ENCODE assay signal across 8 cellular contexts in the genomic region with DNA sequence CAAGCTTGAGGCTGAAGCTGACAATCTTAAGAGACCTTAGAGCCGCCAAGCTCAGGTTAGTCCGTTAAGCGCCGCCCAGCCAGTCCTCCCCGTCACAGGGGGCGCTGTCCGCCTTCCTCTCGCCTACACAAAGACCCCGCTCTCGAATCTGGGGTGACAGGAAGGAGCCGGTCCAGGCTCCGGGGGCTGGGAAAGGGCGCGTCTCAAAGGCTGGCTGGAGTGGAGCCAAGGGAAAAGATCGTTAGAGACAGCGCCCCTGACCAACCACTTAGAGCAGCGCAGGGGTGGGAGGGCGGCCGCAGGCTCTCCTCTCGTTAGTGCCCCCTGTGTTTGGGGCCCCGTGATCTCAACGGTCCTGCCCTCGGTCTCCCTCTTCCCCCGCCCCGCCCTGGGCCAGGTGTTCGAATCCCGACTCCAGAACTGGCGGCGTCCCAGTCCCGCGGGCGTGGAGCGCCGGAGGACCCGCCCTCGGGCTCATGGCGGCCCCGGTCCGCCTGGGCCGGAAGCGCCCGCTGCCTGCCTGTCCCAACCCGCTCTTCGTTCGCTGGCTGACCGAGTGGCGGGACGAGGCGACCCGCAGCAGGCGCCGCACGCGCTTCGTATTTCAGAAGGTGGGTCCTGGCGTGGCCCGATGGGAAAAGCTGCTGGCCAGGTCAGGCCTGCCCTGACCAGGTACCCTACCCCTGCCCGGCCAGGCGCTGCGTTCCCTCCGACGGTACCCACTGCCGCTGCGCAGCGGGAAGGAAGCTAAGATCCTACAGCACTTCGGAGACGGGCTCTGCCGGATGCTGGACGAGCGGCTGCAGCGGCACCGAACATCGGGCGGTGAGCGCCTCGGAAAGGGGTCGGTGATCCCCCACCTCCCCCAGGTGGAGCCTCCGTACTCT. TPM values are rescaled to one million over a fixed set of nuclear protein-coding genes. Genes with fewer than 3 reads are reported as not detected.
A peak's percentile ranks its signal among the peaks of the same experiment; 100 is the strongest.
DNase-seq lines count a peak whose midpoint lies in the region; ATAC-seq, FAIRE-seq and TF ChIP-seq lines count a peak whose summit lies in the region.

A gene with protein sequence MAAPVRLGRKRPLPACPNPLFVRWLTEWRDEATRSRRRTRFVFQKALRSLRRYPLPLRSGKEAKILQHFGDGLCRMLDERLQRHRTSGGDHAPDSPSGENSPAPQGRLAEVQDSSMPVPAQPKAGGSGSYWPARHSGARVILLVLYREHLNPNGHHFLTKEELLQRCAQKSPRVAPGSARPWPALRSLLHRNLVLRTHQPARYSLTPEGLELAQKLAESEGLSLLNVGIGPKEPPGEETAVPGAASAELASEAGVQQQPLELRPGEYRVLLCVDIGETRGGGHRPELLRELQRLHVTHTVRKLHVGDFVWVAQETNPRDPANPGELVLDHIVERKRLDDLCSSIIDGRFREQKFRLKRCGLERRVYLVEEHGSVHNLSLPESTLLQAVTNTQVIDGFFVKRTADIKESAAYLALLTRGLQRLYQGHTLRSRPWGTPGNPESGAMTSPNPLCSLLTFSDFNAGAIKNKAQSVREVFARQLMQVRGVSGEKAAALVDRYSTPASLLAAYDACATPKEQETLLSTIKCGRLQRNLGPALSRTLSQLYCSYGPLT (plus strand): TSS at position 156 of the 887 bp plus-strand sequence. CDS start 321 bp downstream, at position 477.

- TF ChIP-seq POLR2A in H54 (IDR thresholded peaks at IDR 0.05; ENCODE audit: low read depth, low read length) (peak; percentile 77), thyroid gland (IDR thresholded peaks at IDR 0.05) (peak in 1 of 2 donors; percentile 81)

- H3K4me3 ChIP-seq in pancreas (peak within 1 kb of the TSS; percentile 95 to 100 (median 98)), thyroid gland (replicated peaks in 1 of 3) (peak within 1 kb of the TSS; percentile 29 to 84 (median 77))

- ATAC-seq in Right ventricle myocardium inferior (peak; percentile 74), pancreas (peak; percentile 70 to 79 (median 72))

- H3K36me3 ChIP-seq in pancreas (peaks cover 0 to 23% (median 13%) of the 10 kb centered on the region in 3 donors), thyroid gland (peaks cover 31 to 34% of the 10 kb centered on the region in 2 donors)

- FAIRE-seq in H54 (lab: Jason Lieb, UNC), result no peak
- FAIRE-seq in pancreas (lab: Jason Lieb, UNC), result peak; percentile 5

- DNase-seq in D341Med (ENCODE audit: low spot score) (peak; percentile 89), H54 (ENCODE audit: insufficient read length, low spot score) (peak; percentile 89), NCI-H1436 (lab: John Stamatoyannopoulos, UW) (peak; percentile 95), SW480 (ENCODE audit: low spot score) (peak; percentile 98), Right ventricle myocardium inferior (ENCODE audit: missing footprints) (peak; percentile 98), pancreas (peak; percentile 95 to 98 (median 96)), thyroid gland (peak; percentile 98)
- peak; percentile 95 for DNase-seq in activated naive CD8-positive, alpha-beta T cell treated with anti-CD3 and anti-CD28 coated beads, Interleukin-2, amount 50 U/mL, for 16 hours (ENCODE audit: low read depth, low spot score)

- 0% methylated on average over 78 of the region's 78 CpGs for WGBS in pancreas, 2 donors
- 0 to 2% methylated on average over 9 to 25 of the region's 78 CpGs for WGBS in thyroid gland, 2 donors

- H3K9me3 ChIP-seq in pancreas (no peaks in the 10 kb centered on the region), thyroid gland (no peaks in the 10 kb centered on the region)

- H3K4me1 ChIP-seq in pancreas, result peaks cover 3 to 22% (median 14%) of the 10 kb centered on the region in 3 donors
- peaks cover 17 to 33% of the 10 kb centered on the region in 2 donors for H3K4me1 ChIP-seq in thyroid gland

- intact Hi-C loops in Right ventricle myocardium inferior (cut with DNase I), result loop anchor here (1.0 kb wide), 1 partner anchor 13 kb away; no protein-coding TSS in a partner anchor
- intact Hi-C loops in pancreas (cut with DNase I), result no loop called here
- intact Hi-C loops in thyroid gland (cut with DNase I), result no loop called here

- peak within 1 kb of the TSS; percentile 81 to 93 (median 88) for H3K27ac ChIP-seq in pancreas
- peak within 1 kb of the TSS; percentile 92 to 100 (median 99) for H3K27ac ChIP-seq in thyroid gland

- TF ChIP-seq CTCF in pancreas (IDR thresholded peaks at IDR 0.05) (peak; percentile 69 to 89 (median 85)), thyroid gland (IDR thresholded peaks at IDR 0.05) (peak; percentile 57 to 93 (median 86))

- H3K27me3 ChIP-seq in pancreas (no peaks in the 10 kb centered on the region), thyroid gland (no peaks in the 10 kb centered on the region)

RNA-seq across cellular contexts. Expression of the gene that starts here (rescaled TPM):
- total RNA-seq in Right ventricle myocardium inferior, result 35.5 TPM
- total RNA-seq in pancreas, result 10 to 100 TPM; 12.7 to 29.5 (median 18.0) TPM
- 10 to 100 TPM; 60.7 to 62.6 TPM for polyA plus RNA-seq in pancreas
- 10 to 100 TPM; 31.8 to 61.9 (median 42.5) TPM for total RNA-seq in thyroid gland

Comparison
In these comparisons a context has a peak if more than half of its experiments do, and no peak if none do; other contexts are left out.
1. Peak in every context shown above with its lines: DNase-seq, ATAC-seq, H3K4me3 ChIP-seq and H3K27ac ChIP-seq.